Comparison of ENCODE assay signal across 8 cellular contexts in the genomic region with DNA sequence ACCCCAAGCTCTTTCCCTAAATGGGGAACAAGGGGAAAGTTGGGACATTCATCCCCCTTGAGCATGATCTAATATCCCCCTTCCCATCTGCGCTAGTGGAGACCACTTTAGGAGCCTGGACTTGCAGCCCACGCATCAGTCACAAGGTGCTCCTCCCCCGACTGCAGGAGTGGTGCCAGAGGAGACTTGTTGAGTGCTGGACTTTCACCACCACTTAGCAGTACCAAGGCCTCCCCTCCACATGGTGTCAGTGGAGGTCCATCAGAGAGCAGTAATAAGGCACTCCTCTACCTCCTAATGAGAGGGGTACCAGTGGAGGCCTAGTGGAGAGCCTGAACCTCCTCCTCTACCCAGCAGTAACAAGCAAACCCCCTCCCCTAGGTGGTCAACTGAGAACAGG. TPM values are rescaled to one million over a fixed set of nuclear protein-coding genes. Genes with fewer than 3 reads are reported as not detected.
DNase-seq lines count a peak whose midpoint lies in the region; ATAC-seq lines count a peak whose summit lies in the region.

No MANE protein-coding gene starts in this region.

- no peak overlapping the region for H3K27ac Mint-ChIP-seq in activated naive CD4-positive, alpha-beta T cell treated with anti-CD3 and anti-CD28 coated beads, Interleukin-2, amount 50 U/mL, for 72 hours

- DNase-seq in CD1c-positive myeloid dendritic cell (ENCODE audit: extremely low spot score): peak; percentile 12
- peak; percentile 42 for DNase-seq in HuH-7 (ENCODE audit: low spot score)
- peak in 1 of 2 donors; percentile 11 for DNase-seq in activated naive CD4-positive, alpha-beta T cell treated with anti-CD3 and anti-CD28 coated beads, Interleukin-2, amount 50 U/mL, for 72 hours (ENCODE audit: low spot score in 2 of 2)
- DNase-seq in stimulated activated CD8-positive, alpha-beta memory T cell treated with anti-CD3 and anti-CD28 coated beads, Interleukin-4, amount 100 ng/mL, for 48 hours: peak; percentile 40
- no peak for DNase-seq in NCI-H2227 treated with DMSO at 0.1 percent for 48 hours (lab: John Stamatoyannopoulos, UW)
- DNase-seq in 8988T: no peak
- DNase-seq in head of caudate nucleus: no peak

- intact Hi-C loops in head of caudate nucleus (cut with DNase I): no loop called here

- ATAC-seq in GM19025 (IDR thresholded peaks at IDR 0.05; ENCODE audit: low read depth, unreplicated experiment): peak; percentile 73
- ATAC-seq in activated naive CD4-positive, alpha-beta T cell treated with anti-CD3 and anti-CD28 coated beads, Interleukin-2, amount 50 U/mL, for 72 hours: peak; percentile 51 to 76

- no peaks in the 10 kb centered on the region for H3K9me3 Mint-ChIP-seq in activated naive CD4-positive, alpha-beta T cell treated with anti-CD3 and anti-CD28 coated beads, Interleukin-2, amount 50 U/mL, for 72 hours

- no peaks in the 10 kb centered on the region for H3K36me3 Mint-ChIP-seq in activated naive CD4-positive, alpha-beta T cell treated with anti-CD3 and anti-CD28 coated beads, Interleukin-2, amount 50 U/mL, for 72 hours

RNA-seq across cellular contexts. Expression of gene CAB39L, which starts 22.5 kb away (rescaled TPM):
- 10 to 100 TPM in 1 of 2 donors, 1 to 10 TPM in 1; 5.2 to 14.5 TPM for total RNA-seq in activated naive CD4-positive, alpha-beta T cell treated with anti-CD3 and anti-CD28 coated beads, Interleukin-2, amount 50 U/mL, for 72 hours

RNA-seq across cellular contexts. Expression of gene SETDB2, which starts 22.7 kb away (rescaled TPM):
- total RNA-seq in activated naive CD4-positive, alpha-beta T cell treated with anti-CD3 and anti-CD28 coated beads, Interleukin-2, amount 50 U/mL, for 72 hours: 10 to 100 TPM; 16.0 to 22.7 TPM

Comparison
In these comparisons a context has a peak if more than half of its experiments do, and no peak if none do; other contexts are left out.
1. DNase-seq: peak in CD1c-positive myeloid dendritic cell (single experiment), HuH-7 (single experiment) and stimulated activated CD8-positive, alpha-beta memory T cell treated with anti-CD3 and anti-CD28 coated beads, Interleukin-4, amount 100 ng/mL, for 48 hours (single experiment); none in NCI-H2227 treated with DMSO at 0.1 percent for 48 hours (single experiment), 8988T (single experiment) and head of caudate nucleus (0 of 42).